8 cellular contexts compared by ENCODE assay signal in the genomic region with DNA sequence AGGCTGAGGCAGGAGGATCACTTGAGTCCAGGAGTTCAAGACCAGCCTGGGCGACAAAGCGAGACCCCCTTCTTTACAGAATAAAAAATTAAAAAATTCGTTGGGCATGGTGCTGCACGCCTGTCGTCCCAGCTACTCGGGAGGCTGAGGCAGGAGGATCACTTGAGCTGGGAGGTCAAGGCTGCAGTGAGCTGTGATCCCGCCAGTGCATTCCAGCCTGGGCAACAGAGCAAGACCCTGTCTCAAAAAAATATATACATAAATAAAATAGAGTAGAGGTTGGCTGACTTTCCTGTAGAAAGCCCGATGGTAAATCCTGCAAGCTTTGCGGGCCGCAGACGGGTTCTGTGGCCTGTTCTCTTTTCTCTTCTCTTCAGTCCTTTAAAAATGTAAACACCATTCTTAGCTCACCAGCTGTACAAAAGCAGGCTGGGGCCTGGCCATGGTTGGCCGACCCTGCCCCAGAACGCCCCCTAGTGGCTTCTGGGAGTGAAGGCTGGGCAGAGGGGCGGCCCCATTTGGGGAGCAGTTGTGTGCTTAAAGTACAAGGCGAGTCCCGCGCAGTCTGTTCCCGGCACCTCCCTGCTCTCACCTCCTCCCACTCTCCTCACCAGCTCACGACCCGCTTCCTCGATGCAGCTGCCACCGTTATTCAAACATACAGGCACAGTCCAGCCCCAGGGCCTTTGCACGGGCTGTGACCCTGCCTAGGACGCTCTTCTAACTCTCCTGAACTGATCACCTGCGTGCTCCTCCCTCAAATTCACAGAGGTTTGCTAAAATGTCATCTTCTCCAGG.
A peak's percentile ranks its signal among the peaks of the same experiment; 100 is the strongest.
DNase-seq lines count a peak whose midpoint lies in the region; ATAC-seq, FAIRE-seq and TF ChIP-seq lines count a peak whose summit lies in the region.
"Not testable (repeated sequence)": the region's sequence is repeated elsewhere in the genome, so short reads cannot be mapped to it uniquely, and the experiment has no call there.

No MANE protein-coding gene starts in this region.

- not testable (repeated sequence) for H3K4me3 ChIP-seq in kidney (ENCODE audit: low read length in 2 of 2); spleen

- peak; percentile 48 for ATAC-seq in GM18867 (IDR thresholded peaks at IDR 0.05; ENCODE audit: unreplicated experiment)

- not testable (repeated sequence) for H3K4me1 ChIP-seq in kidney (ENCODE audit: control insufficient read depth in 1 of 2, insufficient read depth in 1 of 2, low read depth in 1 of 2, low read length in 2 of 2)
- H3K4me1 ChIP-seq in spleen = peaks cover 0 to 41% (median 13%) of the 10 kb centered on the region in 6 donors

- H3K27ac ChIP-seq in RWPE1; kidney (ENCODE audit: low read depth in 2 of 2, low read length in 2 of 2); spleen: not testable (repeated sequence)

- CTCF ChIA-PET in RWPE1 (lab: Yijun Ruan, JAX) = interaction anchor here (0.6 kb wide), 1 partner anchor 395 kb away, joined by 3 read pairs; no protein-coding TSS in a partner anchor

- intact Hi-C loops in kidney (cut with DNase I); spleen (cut with DNase I; ENCODE audit: low total_unique reads): not testable (repeated sequence)

- H3K36me3 ChIP-seq in kidney (ENCODE audit: control insufficient read depth in 1 of 2, insufficient read depth in 2 of 2, low read length in 2 of 2); spleen: not testable (repeated sequence)

- H3K36me3 Mint-ChIP-seq in IgD-negative memory B cell = not testable (repeated sequence)

- peaks cover 14% of the 10 kb centered on the region for H3K27me3 Mint-ChIP-seq in IgD-negative memory B cell

- H3K9me3 ChIP-seq in kidney (ENCODE audit: control insufficient read depth in 1 of 2, low read length in 2 of 2); spleen: not testable (repeated sequence)

- not testable (repeated sequence) for H3K4me1 Mint-ChIP-seq in IgD-negative memory B cell

- not testable (repeated sequence) for H3K27me3 ChIP-seq in spleen (replicated peaks in 1 of 7)

- POLR2A ChIA-PET in RWPE1 (lab: Yijun Ruan, JAX; ENCODE audit: low non-redundant PET) = not testable (repeated sequence)

- H3K27ac Mint-ChIP-seq in IgD-negative memory B cell = peak overlapping the region in 1 of 3 donors; percentile 8

- not testable (repeated sequence) for TF ChIP-seq POLR2A in spleen (IDR thresholded peaks at IDR 0.05)

- 68 to 73% (median 71%) methylated on average over 25 of the region's 25 CpGs for WGBS in spleen, 5 donors

- DNase-seq in AG09319 (ENCODE audit: extremely low read depth, low read depth); RWPE1 (ENCODE audit: low spot score): not testable (repeated sequence)
- peak; percentile 78 for DNase-seq in activated CD8-positive, alpha-beta memory T cell treated with anti-CD3 and anti-CD28 coated beads, Interleukin-2, amount 50 U/mL, for 48 hours
- DNase-seq in dermis blood vessel endothelial cell (peak; percentile 62), kidney (peak; percentile 60), spleen (peak; percentile 85)

- peak overlapping the region in 3 of 4 donors; percentile 74 to 87 (median 79) for H3K4me3 Mint-ChIP-seq in IgD-negative memory B cell

- not testable (repeated sequence) for FAIRE-seq in kidney (lab: Jason Lieb, UNC)

- TF ChIP-seq CTCF in AG09319 (IDR thresholded peaks at IDR 0.05; ENCODE audit: low read depth, low read length) = peak; percentile 50
- peak; percentile 62 for TF ChIP-seq CTCF in RWPE1 (conservative IDR thresholded peaks at IDR 0.05; ENCODE audit: low read depth)
- TF ChIP-seq CTCF in kidney (IDR thresholded peaks at IDR 0.05; ENCODE audit: borderline replicate concordance, extremely low read depth, insufficient read depth) = peak; percentile 23
- peak; percentile 24 to 81 (median 51) for TF ChIP-seq CTCF in spleen (IDR thresholded peaks at IDR 0.05 in 8 of 11, conservative IDR thresholded peaks at IDR 0.05 in 3 of 11)

- not testable (repeated sequence) for H3K9me3 Mint-ChIP-seq in IgD-negative memory B cell

- not testable (repeated sequence) for H3K9ac ChIP-seq in kidney (ENCODE audit: low read length in 2 of 2)
